Comparison of ENCODE assay signal across 9 cellular contexts in genomic region chr7:137934176-137934826, GRCh38.
DNase-seq lines count a peak whose midpoint lies in the region; ATAC-seq and TF ChIP-seq lines count a peak whose summit lies in the region.
"Had no signal": no experiment of that assay in that cellular context is flagged by ENCODE, and none has a peak within 500 bp of the region (broad histone marks: within the 10 kb centered on the region; RNA-seq: fewer than 3 reads in every experiment).

No MANE protein-coding gene starts in this region.

- peaks cover 50% of the 10 kb centered on the region for H3K4me1 Mint-ChIP-seq in activated T-cell treated with anti-CD3 and anti-CD28 coated beads, Interleukin-2, amount 50 U/mL, for 24 hours (ENCODE audit: low read depth)
- H3K4me1 Mint-ChIP-seq in activated CD8-positive, alpha-beta T cell treated with anti-CD3 and anti-CD28 coated beads, Interleukin-2, amount 10 ng/mL, durations not matched to agents 7 days and 5 days (ENCODE audit: low read depth), result peaks cover 34% of the 10 kb centered on the region

- intact Hi-C loops in lower lobe of right lung (cut with DNase I), result no loop called here

- H3K9me3 ChIP-seq in lower lobe of right lung (no peaks in the 10 kb centered on the region), thoracic aorta (no peaks in the 10 kb centered on the region)
- H3K9me3 ChIP-seq: ovary had no signal

- peak overlapping the region; percentile 96 for H3K27ac Mint-ChIP-seq in activated T-cell treated with anti-CD3 and anti-CD28 coated beads, Interleukin-2, amount 50 U/mL, for 24 hours
- peak overlapping the region; percentile 92 for H3K27ac Mint-ChIP-seq in activated CD8-positive, alpha-beta T cell treated with anti-CD3 and anti-CD28 coated beads, Interleukin-2, amount 10 ng/mL, durations not matched to agents 7 days and 5 days

- H3K36me3 ChIP-seq in lower lobe of right lung (no peaks in the 10 kb centered on the region), thoracic aorta (no peaks in the 10 kb centered on the region)
- H3K36me3 ChIP-seq: ovary had no signal

- CTCF ChIA-PET in activated CD8-positive, alpha-beta T cell treated with anti-CD3 and anti-CD28 coated beads, Interleukin-2, amount 10 ng/mL, durations not matched to agents 7 days and 5 days (lab: Charles Lee), result interaction anchor here (1.2 to 3.8 kb wide), 5 partner anchors 11 to 75 kb away, joined by 3 to 28 read pairs (median 6); partner anchors contain the start of gene CREB3L2

- H3K4me3 ChIP-seq in lower lobe of right lung (peak overlapping the region; percentile 35), thoracic aorta (peak overlapping the region; percentile 57)
- H3K4me3 ChIP-seq: ovary had no signal

- TF ChIP-seq CTCF in lower lobe of right lung (IDR thresholded peaks at IDR 0.05) (no peak), thoracic aorta (IDR thresholded peaks at IDR 0.05) (no peak)

- POLR2A ChIA-PET in activated CD8-positive, alpha-beta T cell treated with anti-CD3 and anti-CD28 coated beads, Interleukin-2, amount 10 ng/mL, durations not matched to agents 7 days and 5 days (lab: Charles Lee), result interaction anchor here (2.1 kb wide), 1 partner anchor 66 kb away, joined by 16 read pairs; the partner anchor contains the start of gene CREB3L2

- H3K27ac ChIP-seq in lower lobe of right lung (peak overlapping the region; percentile 75), thoracic aorta (peak overlapping the region; percentile 82 to 84)

- H3K27me3 Mint-ChIP-seq in activated T-cell treated with anti-CD3 and anti-CD28 coated beads, Interleukin-2, amount 50 U/mL, for 24 hours, result no peaks in the 10 kb centered on the region
- no peaks in the 10 kb centered on the region for H3K27me3 Mint-ChIP-seq in activated CD8-positive, alpha-beta T cell treated with anti-CD3 and anti-CD28 coated beads, Interleukin-2, amount 10 ng/mL, durations not matched to agents 7 days and 5 days (ENCODE audit: low read depth)

- DNase-seq in activated T-cell treated with anti-CD3 and anti-CD28 coated beads, Interleukin-2, amount 50 U/mL, for 24 hours, result no peak
- no peak for DNase-seq in activated T-cell treated with anti-CD3 and anti-CD28 coated beads for 4 hours
- DNase-seq in activated CD8-positive, alpha-beta T cell treated with anti-CD3 and anti-CD28 coated beads, Interleukin-2, amount 10 ng/mL, durations not matched to agents 7 days and 5 days, result no peak
- DNase-seq in lower lobe of right lung, result no peak
- DNase-seq in thoracic aorta (ENCODE audit: low spot score), result no peak
- DNase-seq in NCI-H1105 treated with DMSO at 0.1 percent for 48 hours (lab: John Stamatoyannopoulos, UW), result no peak
- DNase-seq in NCI-H2227 (lab: John Stamatoyannopoulos, UW; ENCODE audit: unreplicated experiment), result no peak

- H3K36me3 Mint-ChIP-seq in activated T-cell treated with anti-CD3 and anti-CD28 coated beads, Interleukin-2, amount 50 U/mL, for 24 hours (ENCODE audit: low read depth), result peaks cover 12% of the 10 kb centered on the region
- H3K36me3 Mint-ChIP-seq in activated CD8-positive, alpha-beta T cell treated with anti-CD3 and anti-CD28 coated beads, Interleukin-2, amount 10 ng/mL, durations not matched to agents 7 days and 5 days (ENCODE audit: low read depth), result peaks cover 17% of the 10 kb centered on the region

- H3K27me3 ChIP-seq in lower lobe of right lung (ENCODE audit: low read depth), result no peaks in the 10 kb centered on the region
- H3K27me3 ChIP-seq in thoracic aorta (replicated peaks; ENCODE audit: insufficient read depth), result no peaks in the 10 kb centered on the region
- H3K27me3 ChIP-seq: ovary had no signal

- H3K9me3 Mint-ChIP-seq in activated T-cell treated with anti-CD3 and anti-CD28 coated beads, Interleukin-2, amount 50 U/mL, for 24 hours, result no peaks in the 10 kb centered on the region
- H3K9me3 Mint-ChIP-seq in activated CD8-positive, alpha-beta T cell treated with anti-CD3 and anti-CD28 coated beads, Interleukin-2, amount 10 ng/mL, durations not matched to agents 7 days and 5 days (ENCODE audit: insufficient read depth), result no peaks in the 10 kb centered on the region

- H3K4me3 Mint-ChIP-seq in activated T-cell treated with anti-CD3 and anti-CD28 coated beads, Interleukin-2, amount 50 U/mL, for 24 hours, result peak overlapping the region; percentile 76
- H3K4me3 Mint-ChIP-seq in activated CD8-positive, alpha-beta T cell treated with anti-CD3 and anti-CD28 coated beads, Interleukin-2, amount 10 ng/mL, durations not matched to agents 7 days and 5 days, result peak overlapping the region; percentile 80

- H3K4me1 ChIP-seq in lower lobe of right lung (peaks cover 72% of the 10 kb centered on the region), thoracic aorta (ENCODE audit: control insufficient read depth in 1 of 2, low read depth in 2 of 2) (peaks cover 55 to 77% of the 10 kb centered on the region in 2 donors)

- no peak for ATAC-seq in activated CD8-positive, alpha-beta T cell treated with anti-CD3 and anti-CD28 coated beads, Interleukin-2, amount 10 ng/mL, durations not matched to agents 7 days and 5 days
- ATAC-seq in lower lobe of right lung (no peak), thoracic aorta (ENCODE audit: insufficient number of reproducible peaks, low FRiP score, low read depth) (no peak), GM18517 (IDR thresholded peaks at IDR 0.05; ENCODE audit: unreplicated experiment) (no peak)
